In genomic region chr6:35238843-35239289, GRCh38 we compare ENCODE assay signal across 18 cellular contexts. TPM values are rescaled to one million over a fixed set of nuclear protein-coding genes. Genes with fewer than 3 reads are reported as not detected.
DNase-seq lines count a peak whose midpoint lies in the region; ATAC-seq, FAIRE-seq and TF ChIP-seq lines count a peak whose summit lies in the region.
"Had no signal": no experiment of that assay in that cellular context is flagged by ENCODE, and none has a peak within 500 bp of the region (broad histone marks: within the 10 kb centered on the region; RNA-seq: fewer than 3 reads in every experiment).

No MANE protein-coding gene starts in this region.

- H3K23me2 ChIP-seq in H9 (ENCODE audit: insufficient read length, low read depth, low read length, poor library complexity, severe bottlenecking): no peaks in the 10 kb centered on the region

- H2BK5ac ChIP-seq in H9 (ENCODE audit: insufficient read length, low read length): no peak overlapping the region
- no peak overlapping the region for H2BK5ac ChIP-seq in trophoblast cell (ENCODE audit: low read depth, low read length, poor library complexity)

- H3K18ac ChIP-seq in H9 (ENCODE audit: insufficient read length, low read depth, low read length) (no peak overlapping the region), trophoblast cell (ENCODE audit: low read length) (no peak overlapping the region)

- no peaks in the 10 kb centered on the region; the same call in 1 of the 2 replicates for H3K4me1 ChIP-seq in H9 (ENCODE audit: insufficient read depth, low read length)
- peaks cover 24 to 39% of the 10 kb centered on the region in 2 experiments for H3K4me1 ChIP-seq in trophoblast cell (ENCODE audit: control insufficient read depth in 1 of 2, insufficient read depth in 2 of 2, low read length in 2 of 2)

- H2AK5ac ChIP-seq in H9 (ENCODE audit: insufficient read length, low read length) (no peak overlapping the region), trophoblast cell (ENCODE audit: low read length) (no peak overlapping the region)

- no peak overlapping the region for H4K5ac ChIP-seq in H9 (ENCODE audit: insufficient read length, low read depth, low read length)

- H4K8ac ChIP-seq in H9 (replicated peaks; ENCODE audit: insufficient read length, low read depth, low read length): no peak overlapping the region
- H4K8ac ChIP-seq in trophoblast cell (ENCODE audit: low read depth, low read length): no peak overlapping the region

- H3K36me3 ChIP-seq in trophoblast cell (ENCODE audit: control insufficient read depth in 1 of 2, insufficient read depth in 2 of 2, low read length in 2 of 2): peaks cover 12 to 15% of the 10 kb centered on the region in 2 experiments
- H3K36me3 ChIP-seq: ovary had no signal

- H3K79me1 ChIP-seq in H9 (ENCODE audit: insufficient read depth, low read depth, low read length, poor library complexity, severe bottlenecking) (no peaks in the 10 kb centered on the region), trophoblast cell (ENCODE audit: low read length) (peaks cover 3% of the 10 kb centered on the region)

- H4K12ac ChIP-seq in trophoblast cell (ENCODE audit: low read depth, low read length): no peak overlapping the region

- H3K9me3 ChIP-seq in H9 (ENCODE audit: control insufficient read depth, low read depth, low read length): no peaks in the 10 kb centered on the region
- peaks cover 12% of the 10 kb centered on the region for H3K9me3 ChIP-seq in trophoblast cell (ENCODE audit: insufficient read depth, low read depth, low read length)
- H3K9me3 ChIP-seq: ovary had no signal

- intact Hi-C loops in left ventricle myocardium superior (cut with micrococcal nuclease): no loop called here

- H3K9me3 Mint-ChIP-seq in H9: peaks cover 7 to 9% of the 10 kb centered on the region in 2 experiments; a peak in 4 of 5 replicates
- H3K9me3 Mint-ChIP-seq: central memory CD8-positive, alpha-beta T cell had no signal

- H3K9ac ChIP-seq in H9 (ENCODE audit: extremely low read depth, insufficient read length, low read length) (no peak overlapping the region), trophoblast cell (ENCODE audit: low read length) (no peak overlapping the region)

- H3K4me3 Mint-ChIP-seq in H9: peak overlapping the region; percentile 12 to 17; a peak in 3 of 5 replicates
- H3K4me3 Mint-ChIP-seq: central memory CD8-positive, alpha-beta T cell had no signal

- H4K20me1 ChIP-seq in H9 (ENCODE audit: control insufficient read depth, insufficient read depth, insufficient read length): no peaks in the 10 kb centered on the region

- no peak overlapping the region for H3K4me3 ChIP-seq in trophoblast cell (ENCODE audit: low read depth, low read length)
- H3K4me3 ChIP-seq: ovary had no signal

- no peak overlapping the region for H3K27ac ChIP-seq in H9 (ENCODE audit: insufficient read length, low read depth, low read length)
- H3K27ac ChIP-seq in trophoblast cell (ENCODE audit: low read depth, low read length): no peak overlapping the region
- H3K27ac ChIP-seq: ovary had no signal

- H3K79me2 ChIP-seq in H9 (ENCODE audit: insufficient read depth, low read length) (no peaks in the 10 kb centered on the region), trophoblast cell (ENCODE audit: control insufficient read depth, insufficient read depth, low read length, poor library complexity) (no peaks in the 10 kb centered on the region)

- TF ChIP-seq CTCF in H9 (conservative IDR thresholded peaks at IDR 0.05): no peak

- H3K27me3 Mint-ChIP-seq in H9 (ENCODE audit: low read depth): peaks cover 73% of the 10 kb centered on the region
- H3K27me3 Mint-ChIP-seq: central memory CD8-positive, alpha-beta T cell had no signal

- H3K23ac ChIP-seq in H9 (ENCODE audit: insufficient read length, low read depth, low read length) (no peak overlapping the region), trophoblast cell (ENCODE audit: low read length) (no peak overlapping the region)

- no peak overlapping the region for H3K56ac ChIP-seq in H9 (ENCODE audit: insufficient read length, low read depth, low read length)

- H3K4me2 ChIP-seq in H9 (ENCODE audit: insufficient read depth, insufficient read length, low read length) (no peak overlapping the region), trophoblast cell (ENCODE audit: low read length) (peak overlapping the region; percentile 22)

- no peak overlapping the region for H3K27ac Mint-ChIP-seq in H9

- H4K91ac ChIP-seq in H9 (ENCODE audit: insufficient read length, low read depth, low read length): no peak overlapping the region
- no peak overlapping the region for H4K91ac ChIP-seq in trophoblast cell (ENCODE audit: low read depth, low read length)

- ATAC-seq in left ventricle myocardium superior (peak; percentile 90), HG03432 (IDR thresholded peaks at IDR 0.05; ENCODE audit: unreplicated experiment) (no peak)

- H3K36me3 Mint-ChIP-seq in H9 (ENCODE audit: insufficient read depth in 1 of 3, low read depth in 3 of 3): peaks cover 14 to 23% (median 18%) of the 10 kb centered on the region in 3 experiments

- WGBS in H9 (ENCODE audit: extremely low coverage, insufficient read length, low lambda C conversion rate): no CpG with 5 or more reads among the region's 3 CpGs
- no CpG with 5 or more reads among the region's 3 CpGs for WGBS in trophoblast cell (ENCODE audit: extremely low coverage, insufficient coverage, insufficient read length)

- H2AFZ ChIP-seq in H9 (ENCODE audit: low read length) (no peak overlapping the region), trophoblast cell (ENCODE audit: insufficient read depth, low read length, poor library complexity) (no peak overlapping the region)

- no peak overlapping the region for H2BK15ac ChIP-seq in H9 (ENCODE audit: low read depth, low read length)

- no peak overlapping the region for H2BK120ac ChIP-seq in H9 (ENCODE audit: low read depth, low read length, poor library complexity, severe bottlenecking)
- no peak overlapping the region for H2BK120ac ChIP-seq in trophoblast cell (ENCODE audit: insufficient read depth, low read length, poor library complexity)

- H3K27me3 ChIP-seq in H9 (ENCODE audit: insufficient read depth, low read length) (peaks cover 6% of the 10 kb centered on the region; the same call in 1 of the 2 replicates), trophoblast cell (ENCODE audit: insufficient read depth, low read length) (no peaks in the 10 kb centered on the region)
- H3K27me3 ChIP-seq: ovary had no signal

- H3K4me1 Mint-ChIP-seq in H9: peaks cover 54 to 63% of the 10 kb centered on the region in 2 experiments

- no peak overlapping the region for H2BK12ac ChIP-seq in H9 (ENCODE audit: insufficient read length, low read depth, low read length)
- peak overlapping the region; percentile 50 for H2BK12ac ChIP-seq in trophoblast cell (ENCODE audit: low read length)

- no peak overlapping the region for H3T11ph ChIP-seq in H9 (ENCODE audit: low read length)

- peak; percentile 84 for DNase-seq in H9
- DNase-seq in amniotic epithelial cell (ENCODE audit: low read depth): peak; percentile 33
- peak; percentile 90 for DNase-seq in left ventricle myocardium superior
- no peak for DNase-seq in trophoblast cell
- DNase-seq in stimulated activated CD8-positive, alpha-beta memory T cell treated with anti-CD3 and anti-CD28 coated beads, Interleukin-4, amount 100 ng/mL, for 48 hours: no peak
- no peak for DNase-seq in NCI-H1436 (lab: John Stamatoyannopoulos, UW)
- DNase-seq in urothelium cell line (ENCODE audit: low spot score): no peak
- DNase-seq: activated CD4-positive, alpha-beta T cell treated with anti-CD3 and anti-CD28 coated beads, Interleukin-2, amount 50 U/mL, for 48 hours; activated gamma-delta T cell treated with Interleukin-2 at 50 U/mL for 16 hours; GOT3; NCI-H345; stimulated activated CD4-positive, alpha-beta T cell treated with anti-CD3 and anti-CD28 coated beads, Interleukin-2, amount 100 ng/mL, for 48 hours; stimulated activated naive CD4-positive, alpha-beta T cell treated with Interleukin-2 at 50 U/mL for 16 hours; T-helper 2 cell had no signal

- no peak overlapping the region for H3K14ac ChIP-seq in H9 (ENCODE audit: insufficient read depth, low read length)
- no peak overlapping the region for H3K14ac ChIP-seq in trophoblast cell (ENCODE audit: low read length)

- H3K4ac ChIP-seq in H9 (ENCODE audit: low read depth, low read length) (no peak overlapping the region), trophoblast cell (ENCODE audit: low read depth, low read length) (no peak overlapping the region)

- H2BK20ac ChIP-seq in H9 (ENCODE audit: low read depth, low read length, poor library complexity, severe bottlenecking): no peak overlapping the region

- FAIRE-seq in urothelium cell line (lab: Jason Lieb, UNC): no peak

RNA-seq across cellular contexts. Expression of gene ZNF76, which starts 20.7 kb away (rescaled TPM):
- total RNA-seq in H9 (2021): 21.1 and 22.8 TPM in 2 replicates
- total RNA-seq in left ventricle myocardium superior: 44.1 TPM
- 10.8 and 11.2 TPM in 2 replicates for polyA plus RNA-seq in trophoblast cell (2013)

RNA-seq across cellular contexts. Expression of gene SCUBE3, which starts 25.1 kb away (rescaled TPM):
- total RNA-seq in H9 (2021): 2.2 and 2.7 TPM in 2 replicates
- 3.5 TPM for total RNA-seq in left ventricle myocardium superior
- polyA plus RNA-seq in trophoblast cell (2013): 8.9 and 9.3 TPM in 2 replicates
- total RNA-seq: MCF 10A had no signal

RNA-seq across cellular contexts. Expression of gene DEF6, which starts 58.8 kb away (rescaled TPM):
- 5.4 and 5.6 TPM in 2 replicates for total RNA-seq in H9 (2021)
- 1.8 TPM for total RNA-seq in left ventricle myocardium superior
- 2.9 TPM in 2 replicates for polyA plus RNA-seq in trophoblast cell (2013)

Comparison
In these comparisons a context has a peak if more than half of its experiments do, and no peak if none do; other contexts are left out.
1. DNase-seq: peak in H9 (single experiment), amniotic epithelial cell (single experiment) and left ventricle myocardium superior (single experiment); none in trophoblast cell (0 of 2), stimulated activated CD8-positive, alpha-beta memory T cell treated with anti-CD3 and anti-CD28 coated beads, Interleukin-4, amount 100 ng/mL, for 48 hours (single experiment), NCI-H1436 (single experiment) and urothelium cell line (single experiment).